8 cellular contexts compared by ENCODE assay signal in the genomic region with DNA sequence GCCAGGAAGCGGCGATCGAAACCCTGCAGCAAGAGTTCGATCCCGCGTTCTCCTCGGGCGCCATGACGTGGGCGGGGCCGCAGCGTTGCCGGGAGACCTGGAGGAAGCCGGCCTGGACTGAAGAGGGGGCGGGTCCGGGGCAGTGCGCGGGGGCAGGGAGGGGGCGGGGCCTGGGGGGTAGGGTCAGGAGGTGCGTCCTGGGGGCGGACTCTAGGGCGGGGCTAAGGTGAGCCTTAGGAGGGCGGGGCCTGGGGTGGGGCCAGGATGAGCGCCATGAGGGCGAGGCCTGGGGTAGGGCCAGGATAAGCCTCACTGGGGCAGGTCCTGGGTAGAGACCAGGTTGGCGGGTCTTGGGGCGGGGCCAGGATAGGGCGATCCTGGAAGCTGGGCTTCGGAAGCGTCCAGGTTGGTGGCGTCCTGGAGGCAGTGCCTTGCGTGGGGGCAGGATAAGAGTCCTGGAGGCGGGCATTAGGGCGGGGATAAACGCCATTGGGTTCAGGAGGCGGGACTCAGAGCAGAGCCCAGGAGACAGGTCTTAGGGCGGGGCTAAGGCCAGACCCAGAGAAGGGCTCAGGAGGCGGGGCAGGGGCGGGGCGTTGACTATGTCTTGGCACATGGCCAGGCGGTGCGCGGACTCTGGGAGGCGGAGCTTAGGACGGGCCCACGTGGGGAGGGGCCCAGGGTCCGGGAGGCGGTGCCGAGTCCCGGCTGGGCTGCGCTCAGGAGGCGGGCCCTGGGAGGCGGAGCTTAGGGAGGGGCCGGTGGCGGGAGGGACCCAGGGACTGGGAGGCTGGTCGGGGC. TPM values are rescaled to one million over a fixed set of nuclear protein-coding genes. Genes with fewer than 3 reads are reported as not detected.
DNase-seq lines count a peak whose midpoint lies in the region; ATAC-seq and TF ChIP-seq lines count a peak whose summit lies in the region.
"Not testable (repeated sequence)": the region's sequence is repeated elsewhere in the genome, so short reads cannot be mapped to it uniquely, and the experiment has no call there.

No MANE protein-coding gene starts in this region.

- TF ChIP-seq POLR2A in esophagus squamous epithelium (IDR thresholded peaks at IDR 0.05), result peak in 1 of 4 donors; percentile 20

- H3K9me3 ChIP-seq in esophagus squamous epithelium; muscle layer of duodenum (ENCODE audit: control insufficient read depth in 1 of 2, low read length in 2 of 2): not testable (repeated sequence)

- not testable (repeated sequence) for TF ChIP-seq CTCF in LNCaP clone FGC (IDR thresholded peaks at IDR 0.05; ENCODE audit: control insufficient read depth, extremely low read depth, insufficient read depth); esophagus squamous epithelium (IDR thresholded peaks at IDR 0.05)

- not testable (repeated sequence) for H3K27me3 ChIP-seq in esophagus squamous epithelium; muscle layer of duodenum (ENCODE audit: low read depth, low read length)

- peak overlapping the region; percentile 89 to 96 (median 92) for H3K27ac ChIP-seq in esophagus squamous epithelium
- H3K27ac ChIP-seq in muscle layer of duodenum (ENCODE audit: low read length), result not testable (repeated sequence)

- peak overlapping the region; percentile 79 for H3K4me3 ChIP-seq in LNCaP clone FGC (ENCODE audit: low read depth, low read length)
- peak overlapping the region; percentile 69 to 94 (median 83) for H3K4me3 ChIP-seq in esophagus squamous epithelium
- peak overlapping the region; percentile 37 to 82 for H3K4me3 ChIP-seq in muscle layer of duodenum (ENCODE audit: low read depth in 1 of 2, low read length in 2 of 2)

- peaks cover 0 to 16% (median 0%) of the 10 kb centered on the region in 3 donors for H3K4me1 ChIP-seq in esophagus squamous epithelium
- not testable (repeated sequence) for H3K4me1 ChIP-seq in muscle layer of duodenum (ENCODE audit: control insufficient read depth in 1 of 2, insufficient read depth in 2 of 2, low read length in 2 of 2)

- 0 to 5% methylated on average over 9 to 17 of the region's 56 CpGs for WGBS in esophagus squamous epithelium, 2 donors

- DNase-seq in DMS153 (lab: John Stamatoyannopoulos, UW) (peak; percentile 90), LNCaP clone FGC (ENCODE audit: low read depth) (peak; percentile 89), RPMI8226 (peak; percentile 95), esophagus squamous epithelium (lab: John Stamatoyannopoulos, UW) (peak; percentile 87)
- peak; percentile 100 for DNase-seq in activated T-helper 1 cell treated with anti-CD3 and anti-CD28 coated beads, Interleukin-2, amount 50 U/mL, for 16 hours (ENCODE audit: low read depth in 1 of 2, low spot score in 1 of 2)
- peak; percentile 98 to 100 for DNase-seq in stimulated activated CD8-positive, alpha-beta memory T cell treated with anti-CD3 and anti-CD28 coated beads, Interleukin-4, amount 100 ng/mL, for 4 hours (ENCODE audit: low read depth in 2 of 2, low spot score in 1 of 2)

- H3K36me3 ChIP-seq in esophagus squamous epithelium; muscle layer of duodenum (ENCODE audit: control insufficient read depth in 1 of 2, insufficient read depth in 2 of 2, low read length in 2 of 2): not testable (repeated sequence)

- intact Hi-C loops in esophagus squamous epithelium (cut with DNase I), result not testable (repeated sequence)

- ATAC-seq in GM21825 (IDR thresholded peaks at IDR 0.05; ENCODE audit: unreplicated experiment), result peak; percentile 93

RNA-seq across cellular contexts. Expression of a gene that starts 15.7 kb away (rescaled TPM):
- under 1 TPM in 2 of 4 donors, not detected in 2; 0.18 to 0.64 TPM for total RNA-seq in esophagus squamous epithelium
